ENCODE assay signal across 14 cellular contexts in the genomic region with DNA sequence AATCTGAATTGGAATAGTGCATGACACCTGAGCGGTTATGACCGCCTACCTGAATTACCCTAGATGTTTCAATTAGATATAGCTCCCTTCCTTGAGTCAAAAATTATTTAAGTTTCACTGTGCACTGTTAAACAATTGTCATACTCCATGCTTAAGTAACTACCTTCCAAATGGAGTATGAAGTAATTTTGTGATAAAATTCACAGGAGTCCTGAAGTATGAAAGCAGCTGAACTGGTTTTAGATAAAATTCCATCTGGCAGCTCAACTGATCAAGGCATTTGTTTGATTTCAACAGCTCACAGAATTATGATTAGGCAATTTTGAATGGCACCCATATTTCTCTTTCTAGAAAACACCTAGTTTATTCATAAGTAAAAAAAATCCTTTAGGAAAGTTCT. TPM values are rescaled to one million over a fixed set of nuclear protein-coding genes. Genes with fewer than 3 reads are reported as not detected.
"Had no signal": no experiment of that assay in that cellular context is flagged by ENCODE, and none has a peak within 500 bp of the region (broad histone marks: within the 10 kb centered on the region; RNA-seq: fewer than 3 reads in every experiment).

No MANE protein-coding gene starts in this region.

- H3K4me1 ChIP-seq: parathyroid adenoma had no signal

- DNase-seq: activated CD4-positive, alpha-beta T cell treated with anti-CD3 and anti-CD28 coated beads, Interleukin-2, amount 50 U/mL, for 48 hours; activated CD4-positive, CD25-positive, alpha-beta regulatory T cell treated with anti-CD3 and anti-CD28 coated beads, Interleukin-2, amount 50 U/mL, for 72 hours; activated naive CD4-positive, alpha-beta T cell treated with anti-CD3 and anti-CD28 coated beads for 36 hours; activated naive CD8-positive, alpha-beta T cell treated with anti-CD3 and anti-CD28 coated beads, Interleukin-2, amount 50 U/mL, for 24 hours; dorsolateral prefrontal cortex; left colon; mucosa of descending colon; naive thymus-derived CD4-positive, alpha-beta T cell; right cardiac atrium; spleen; stimulated activated CD4-positive, alpha-beta T cell treated with anti-CD3 and anti-CD28 coated beads, Interleukin-1b, Interleukin-23, amount 100 ng/mL, for 48 hours had no signal

- H3K27ac ChIP-seq: ascending aorta, dorsolateral prefrontal cortex, parathyroid adenoma, spleen had no signal

- ATAC-seq: activated naive CD8-positive, alpha-beta T cell treated with anti-CD3 and anti-CD28 coated beads, Interleukin-2, amount 50 U/mL, for 24 hours; activated T-helper 17 cell treated with anti-CD3 and anti-CD28 coated beads, Interleukin-2, amount 50 U/mL, for 72 hours; left colon; mucosa of descending colon; naive thymus-derived CD4-positive, alpha-beta T cell had no signal

- H3K9me3 ChIP-seq: ascending aorta, mucosa of descending colon, spleen had no signal

- H3K27ac Mint-ChIP-seq: activated naive CD4-positive, alpha-beta T cell treated with anti-CD3 and anti-CD28 coated beads for 36 hours; activated naive CD8-positive, alpha-beta T cell treated with anti-CD3 and anti-CD28 coated beads, Interleukin-2, amount 50 U/mL, for 24 hours; activated T-helper 17 cell treated with anti-CD3 and anti-CD28 coated beads, Interleukin-2, amount 50 U/mL, for 72 hours; naive thymus-derived CD4-positive, alpha-beta T cell had no signal

- H2AFZ ChIP-seq: parathyroid adenoma had no signal

- H3K36me3 Mint-ChIP-seq: naive thymus-derived CD4-positive, alpha-beta T cell had no signal

- H3K4me3 ChIP-seq: ascending aorta, dorsolateral prefrontal cortex, mucosa of descending colon, spleen had no signal

- H3K27me3 ChIP-seq: ascending aorta, dorsolateral prefrontal cortex, spleen had no signal

- H3K79me2 ChIP-seq: parathyroid adenoma had no signal

- H3K4me3 Mint-ChIP-seq: activated naive CD4-positive, alpha-beta T cell treated with anti-CD3 and anti-CD28 coated beads for 36 hours; activated naive CD8-positive, alpha-beta T cell treated with anti-CD3 and anti-CD28 coated beads, Interleukin-2, amount 50 U/mL, for 24 hours; activated T-helper 17 cell treated with anti-CD3 and anti-CD28 coated beads, Interleukin-2, amount 50 U/mL, for 72 hours; naive thymus-derived CD4-positive, alpha-beta T cell had no signal

- H3K4me1 Mint-ChIP-seq: activated naive CD8-positive, alpha-beta T cell treated with anti-CD3 and anti-CD28 coated beads, Interleukin-2, amount 50 U/mL, for 24 hours; activated T-helper 17 cell treated with anti-CD3 and anti-CD28 coated beads, Interleukin-2, amount 50 U/mL, for 72 hours; naive thymus-derived CD4-positive, alpha-beta T cell had no signal

- H3K36me3 ChIP-seq: ascending aorta, spleen had no signal

- H3K27me3 Mint-ChIP-seq: activated naive CD8-positive, alpha-beta T cell treated with anti-CD3 and anti-CD28 coated beads, Interleukin-2, amount 50 U/mL, for 24 hours had no signal

- H3K9ac ChIP-seq: parathyroid adenoma had no signal

- H3K9me3 Mint-ChIP-seq: activated naive CD4-positive, alpha-beta T cell treated with anti-CD3 and anti-CD28 coated beads for 36 hours; activated naive CD8-positive, alpha-beta T cell treated with anti-CD3 and anti-CD28 coated beads, Interleukin-2, amount 50 U/mL, for 24 hours; activated T-helper 17 cell treated with anti-CD3 and anti-CD28 coated beads, Interleukin-2, amount 50 U/mL, for 72 hours; naive thymus-derived CD4-positive, alpha-beta T cell had no signal

RNA-seq across cellular contexts. Expression of a gene that starts 19.5 kb away (rescaled TPM):
- total RNA-seq: activated naive CD4-positive, alpha-beta T cell treated with anti-CD3 and anti-CD28 coated beads for 36 hours; activated T-helper 17 cell treated with anti-CD3 and anti-CD28 coated beads, Interleukin-2, amount 50 U/mL, for 72 hours had no signal
- polyA plus RNA-seq: naive thymus-derived CD4-positive, alpha-beta T cell had no signal
